ENCODE assay signal across 8 cellular contexts in the genomic region with DNA sequence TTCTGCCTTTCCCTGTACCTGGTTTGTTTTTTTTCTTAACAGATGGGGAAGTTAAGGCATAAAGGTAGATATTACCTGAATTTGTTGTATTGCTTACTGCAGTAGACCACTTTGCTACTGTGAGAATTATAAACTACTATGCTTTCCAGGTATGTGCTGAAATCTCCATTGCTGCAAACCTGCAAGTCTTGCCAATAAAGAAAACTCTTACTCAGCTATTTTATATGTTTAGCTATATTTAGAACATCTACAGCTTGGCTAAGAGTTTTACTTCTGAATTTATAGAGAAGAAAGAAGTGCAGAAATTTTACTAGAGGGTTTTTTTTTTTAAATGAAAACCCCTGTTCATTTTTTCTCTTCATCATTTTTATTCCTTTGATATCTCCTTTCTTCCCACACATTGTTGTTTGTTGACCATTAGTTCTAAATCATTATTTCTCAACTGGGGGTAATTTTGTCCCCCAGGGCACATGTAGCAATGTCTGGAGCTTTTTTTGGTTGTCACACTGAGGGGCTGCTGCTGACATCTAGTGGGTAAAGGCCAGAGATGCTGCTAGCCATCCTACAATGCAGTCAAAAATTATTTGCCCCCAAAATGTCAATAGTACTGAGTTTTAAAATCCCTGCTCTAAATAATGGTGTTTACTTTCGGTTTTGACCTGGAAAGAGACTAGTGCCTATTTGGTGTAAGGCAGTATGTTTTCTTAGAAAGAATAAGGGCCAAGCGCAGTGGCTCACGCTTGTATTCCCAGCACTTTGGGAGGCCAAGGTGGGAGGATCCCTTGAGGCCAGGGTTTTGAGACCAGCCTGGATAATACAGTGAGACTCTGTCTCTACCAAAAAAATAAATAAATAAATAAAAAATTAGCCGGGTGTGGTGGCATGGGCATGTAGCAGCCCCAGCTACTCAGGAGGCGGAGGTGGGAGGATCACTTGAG. TPM values are rescaled to one million over a fixed set of nuclear protein-coding genes. Genes with fewer than 3 reads are reported as not detected.
DNase-seq lines count a peak whose midpoint lies in the region; ATAC-seq and TF ChIP-seq lines count a peak whose summit lies in the region.

No MANE protein-coding gene starts in this region.

- H3K18ac ChIP-seq in mesendoderm (ENCODE audit: low read length) = no peak overlapping the region

- no CpG with 5 or more reads among the region's 5 CpGs for WGBS in mesendoderm (ENCODE audit: extremely low coverage, insufficient coverage, low lambda C conversion rate)

- no peak overlapping the region for H3K56ac ChIP-seq in mesendoderm (ENCODE audit: low read length)

- H3K79me2 ChIP-seq in mesendoderm (ENCODE audit: control insufficient read depth, insufficient read depth, low read length) = no peaks in the 10 kb centered on the region

- TF ChIP-seq CTCF in GM12864 (IDR thresholded peaks at IDR 0.05; ENCODE audit: low read depth, low read length, missing control alignments) (peak; percentile 71), brain microvascular endothelial cell (IDR thresholded peaks at IDR 0.05; ENCODE audit: low read depth, low read length, missing control alignments) (peak; percentile 84)

- H3K27ac ChIP-seq in brain microvascular endothelial cell = no peak overlapping the region
- no peak overlapping the region for H3K27ac ChIP-seq in mesendoderm (ENCODE audit: low read depth, low read length)

- H3K9ac ChIP-seq in mesendoderm (ENCODE audit: low read length) = no peak overlapping the region

- H3K23ac ChIP-seq in mesendoderm (ENCODE audit: low read length) = no peak overlapping the region

- H3K27me3 ChIP-seq in brain microvascular endothelial cell (replicated peaks) (no peaks in the 10 kb centered on the region), mesendoderm (ENCODE audit: insufficient read depth, low read length, poor library complexity) (no peaks in the 10 kb centered on the region)

- H2AK5ac ChIP-seq in mesendoderm (ENCODE audit: low read length) = no peak overlapping the region

- no peak overlapping the region for H2BK120ac ChIP-seq in mesendoderm (ENCODE audit: low read depth, low read length)

- H3K4me2 ChIP-seq in mesendoderm (ENCODE audit: low read length) = no peak overlapping the region

- H2BK15ac ChIP-seq in mesendoderm (replicated peaks; ENCODE audit: low read depth) = no peak overlapping the region

- no peak overlapping the region for H4K8ac ChIP-seq in mesendoderm (ENCODE audit: low read depth, low read length)

- DNase-seq in ACHN (peak; percentile 19), GM12864 (ENCODE audit: low read depth) (no peak), RPMI8226 (peak; percentile 63), brain microvascular endothelial cell (peak; percentile 8), mesendoderm (peak; percentile 51), cortex of kidney (lab: John Stamatoyannopoulos, UW) (no peak)

- H3K4me3 ChIP-seq in GM12864 (ENCODE audit: low read depth, low read length) = no peak overlapping the region
- no peak overlapping the region for H3K4me3 ChIP-seq in brain microvascular endothelial cell (ENCODE audit: low read depth, low read length)
- no peak overlapping the region for H3K4me3 ChIP-seq in mesendoderm (ENCODE audit: low read length)

- H3K4ac ChIP-seq in mesendoderm (ENCODE audit: low read depth, low read length) = no peak overlapping the region

- no peak for ATAC-seq in GM21526 (IDR thresholded peaks at IDR 0.05; ENCODE audit: low FRiP score, unreplicated experiment)
- ATAC-seq in GM21528 (IDR thresholded peaks at IDR 0.05; ENCODE audit: low FRiP score, unreplicated experiment) = no peak

- H3K36me3 ChIP-seq in brain microvascular endothelial cell (replicated peaks) (no peaks in the 10 kb centered on the region), mesendoderm (ENCODE audit: control insufficient read depth, insufficient read depth, low read length) (no peaks in the 10 kb centered on the region)

- no peak overlapping the region for H2BK5ac ChIP-seq in mesendoderm (ENCODE audit: low read length)

- peaks cover 5% of the 10 kb centered on the region for H3K79me1 ChIP-seq in mesendoderm (ENCODE audit: low read length)

- in situ Hi-C loops in ACHN (cut with HindIII; ENCODE audit: low pct_ligation_motif_present, low pct_unique_long_range_greater_than_20kb, low sequenced_read_pairs) (no loop called here), brain microvascular endothelial cell (cut with HindIII; ENCODE audit: low pct_ligation_motif_present, low sequenced_read_pairs) (no loop called here)

- H3K4me1 ChIP-seq in mesendoderm (ENCODE audit: control insufficient read depth, low read depth, low read length) = no peaks in the 10 kb centered on the region

- no peak overlapping the region for H4K5ac ChIP-seq in mesendoderm (ENCODE audit: low read length)

RNA-seq across cellular contexts. Expression of a gene that starts 48.6 kb away (rescaled TPM):
- polyA plus RNA-seq in mesendoderm (2013, experiment 1 of 2) = 13.3 TPM
- 13.2 TPM for polyA plus RNA-seq in mesendoderm (2013, experiment 2 of 2)

Comparison
In these comparisons a context has a peak if more than half of its experiments do, and no peak if none do; other contexts are left out.
1. DNase-seq: peak in ACHN (single experiment), RPMI8226 (single experiment), brain microvascular endothelial cell (single experiment) and mesendoderm (single experiment); none in GM12864 (single experiment) and cortex of kidney (single experiment).